ENCODE assay signal across 18 cellular contexts in genomic region chr21:43912910-43913309, GRCh38.
"Had no signal": no experiment of that assay in that cellular context is flagged by ENCODE, and none has a peak within 500 bp of the region (broad histone marks: within the 10 kb centered on the region; RNA-seq: fewer than 3 reads in every experiment).

No MANE protein-coding gene starts in this region.

- H3K27ac Mint-ChIP-seq: effector memory CD8-positive, alpha-beta T cell had no signal

- H3K9ac ChIP-seq: parathyroid adenoma had no signal

- H3K4me1 ChIP-seq: testis had no signal

- H3K9me3 ChIP-seq: prostate gland, testis had no signal

- H3K27me3 Mint-ChIP-seq: effector memory CD8-positive, alpha-beta T cell; naive B cell; stimulated activated naive B cell treated with anti-CD40 and anti-IgM and Interleukin-4, amounts not matched to agents 10 μg/mL and 1 μg/mL and 100 μg/mL, for 72 hours; stimulated activated naive CD8-positive, alpha-beta T cell treated with anti-CD3 and anti-CD28 coated beads, Interleukin-15, amount 100 ng/mL, for 72 hours had no signal

- DNase-seq: effector memory CD8-positive, alpha-beta T cell; esophagus squamous epithelium; foreskin fibroblast; mesendoderm; naive B cell; occipital lobe; retina; stimulated activated CD4-positive, alpha-beta T cell treated with anti-CD3 and anti-CD28 coated beads, Interleukin-2, amount 100 ng/mL, for 24 hours; stimulated activated CD4-positive, alpha-beta T cell treated with anti-CD3 and anti-CD28 coated beads, Interleukin-4, amount 100 ng/mL, for 4 hours; stimulated activated naive B cell treated with anti-CD40 and anti-IgM and Interleukin-4, amounts not matched to agents 10 μg/mL and 1 μg/mL and 100 μg/mL, for 72 hours; stimulated activated naive CD8-positive, alpha-beta T cell treated with anti-CD3 and anti-CD28 coated beads, Interleukin-15, amount 100 ng/mL, for 72 hours; testis had no signal

- ATAC-seq: effector memory CD8-positive, alpha-beta T cell; left colon; sciatic nerve; stimulated activated naive B cell treated with anti-CD40 and anti-IgM and Interleukin-4, amounts not matched to agents 10 μg/mL and 1 μg/mL and 100 μg/mL, for 72 hours; stimulated activated naive CD8-positive, alpha-beta T cell treated with anti-CD3 and anti-CD28 coated beads, Interleukin-15, amount 100 ng/mL, for 72 hours had no signal

- H3K36me3 ChIP-seq: prostate gland had no signal

- H3K27me3 ChIP-seq: esophagus squamous epithelium, testis, tibial nerve had no signal

- FAIRE-seq: kidney had no signal

- H2AFZ ChIP-seq: parathyroid adenoma had no signal

- H3K27ac ChIP-seq: parathyroid adenoma, prostate gland, testis, tibial nerve had no signal

- H3K4me3 ChIP-seq: esophagus squamous epithelium, prostate gland, testis, tibial nerve had no signal

- H3K4me3 Mint-ChIP-seq: effector memory CD8-positive, alpha-beta T cell; stimulated activated naive B cell treated with anti-CD40 and anti-IgM and Interleukin-4, amounts not matched to agents 10 μg/mL and 1 μg/mL and 100 μg/mL, for 72 hours; stimulated activated naive CD8-positive, alpha-beta T cell treated with anti-CD3 and anti-CD28 coated beads, Interleukin-15, amount 100 ng/mL, for 72 hours had no signal
